Comparison of ENCODE assay signal across 1 cellular context in genomic region chr12:38892090-38892786, GRCh38.
TF ChIP-seq lines count a peak whose summit lies in the region.

No MANE protein-coding gene starts in this region.

TF ChIP-seq in HepG2, 621 proteins besides CTCF, POLR2A, EP300 and RAD21 (continued from another document and continues in another):
- TF ChIP-seq MED1 (CRISPR knock-in tag; IDR thresholded peaks at IDR 0.05) (peak; percentile 67), ZKSCAN8 (CRISPR knock-in tag; IDR thresholded peaks at IDR 0.05; ENCODE audit: borderline replicate concordance) (no peak; the same call in 1 of the 2 replicates), GATAD1 (CRISPR knock-in tag; IDR thresholded peaks at IDR 0.05) (peak; percentile 48), CHD2 (IDR thresholded peaks at IDR 0.05; ENCODE audit: low read depth, low read length) (no peak), FOSL1 (CRISPR knock-in tag; IDR thresholded peaks at IDR 0.05; ENCODE audit: borderline replicate concordance) (peak; percentile 73; the same call in 1 of the 2 replicates), ZEB1 (IDR thresholded peaks at IDR 0.05; ENCODE audit: insufficient replicate concordance, low read depth) (no peak), ZNF790 (CRISPR knock-in tag; IDR thresholded peaks at IDR 0.05; ENCODE audit: borderline replicate concordance) (no peak), TGIF2 (CRISPR knock-in tag; IDR thresholded peaks at IDR 0.05) (peak; percentile 40; the same call in 1 of the 2 replicates), ZNF225 (CRISPR knock-in tag; IDR thresholded peaks at IDR 0.05) (no peak), ZNF788 (CRISPR knock-in tag; IDR thresholded peaks at IDR 0.05; ENCODE audit: borderline replicate concordance) (no peak), AHR (CRISPR knock-in tag; IDR thresholded peaks at IDR 0.05) (no peak), DDIT3 (CRISPR knock-in tag; IDR thresholded peaks at IDR 0.05) (no peak), U2AF1 (optimal IDR thresholded peaks at IDR 0.05; ENCODE audit: low read depth, low read length) (no peak), PAF1 (CRISPR knock-in tag; IDR thresholded peaks at IDR 0.05) (no peak), HOXD1 (CRISPR knock-in tag; IDR thresholded peaks at IDR 0.05) (no peak), ZBTB33 (CRISPR knock-in tag; IDR thresholded peaks at IDR 0.05) (0 out of 2 replicates have a peak, but pooled peaks have one; percentile 35), GLI4 (CRISPR knock-in tag; IDR thresholded peaks at IDR 0.05; ENCODE audit: borderline replicate concordance) (no peak), NFIC (IDR thresholded peaks at IDR 0.05; ENCODE audit: low read length) (peak; percentile 83; the same call in 1 of the 2 replicates), PREB (CRISPR knock-in tag; IDR thresholded peaks at IDR 0.05) (no peak), PBX2 (CRISPR knock-in tag; IDR thresholded peaks at IDR 0.05) (no peak), THYN1 (CRISPR knock-in tag; IDR thresholded peaks at IDR 0.05; ENCODE audit: borderline replicate concordance, low read depth) (no peak), HOXA7 (CRISPR knock-in tag; IDR thresholded peaks at IDR 0.05) (no peak), ATF1 (CRISPR knock-in tag; IDR thresholded peaks at IDR 0.05) (peak; percentile 59), E2F1 (CRISPR knock-in tag; IDR thresholded peaks at IDR 0.05) (no peak), ZNF709 (CRISPR knock-in tag; IDR thresholded peaks at IDR 0.05) (no peak), PPARG (CRISPR knock-in tag; conservative IDR thresholded peaks at IDR 0.05) (peak; percentile 49; the same call in 1 of the 2 replicates), FOXC1 (CRISPR knock-in tag; IDR thresholded peaks at IDR 0.05; ENCODE audit: borderline replicate concordance) (no peak), SP4 (CRISPR knock-in tag; IDR thresholded peaks at IDR 0.05) (no peak), POLR2G (IDR thresholded peaks at IDR 0.05; ENCODE audit: low read depth, low read length) (no peak), ZBTB7A (CRISPR knock-in tag; IDR thresholded peaks at IDR 0.05) (no peak), GPBP1L1 (CRISPR knock-in tag; IDR thresholded peaks at IDR 0.05) (no peak), HOMEZ (CRISPR knock-in tag; IDR thresholded peaks at IDR 0.05; ENCODE audit: low read depth) (peak; percentile 74; the same call in 1 of the 2 replicates), RORA (CRISPR knock-in tag; IDR thresholded peaks at IDR 0.05) (no peak), ZMAT3 (CRISPR knock-in tag; conservative IDR thresholded peaks at IDR 0.05) (no peak), HNRNPH1 (optimal IDR thresholded peaks at IDR 0.05; ENCODE audit: low read depth, low read length) (no peak), HES4 (CRISPR knock-in tag; IDR thresholded peaks at IDR 0.05; ENCODE audit: borderline replicate concordance) (no peak), ZBTB20 (CRISPR knock-in tag; IDR thresholded peaks at IDR 0.05; ENCODE audit: borderline replicate concordance, low read depth) (no peak), NR2F2 (IDR thresholded peaks at IDR 0.05; ENCODE audit: borderline replicate concordance, low read depth) (0 out of 2 replicates have a peak, but pooled peaks have one; percentile 25), STAT6 (CRISPR knock-in tag; IDR thresholded peaks at IDR 0.05; ENCODE audit: borderline replicate concordance) (no peak), GMEB2 (CRISPR knock-in tag; IDR thresholded peaks at IDR 0.05; ENCODE audit: low read depth) (no peak), RARA (CRISPR knock-in tag; IDR thresholded peaks at IDR 0.05) (peak; percentile 64), NR2F6 (IDR thresholded peaks at IDR 0.05) (no peak), NR2F6 (CRISPR knock-in tag; IDR thresholded peaks at IDR 0.05) (peak; percentile 40; the same call in 1 of the 2 replicates), ZNF33B (CRISPR knock-in tag; IDR thresholded peaks at IDR 0.05) (no peak), ZSCAN29 (CRISPR knock-in tag; conservative IDR thresholded peaks at IDR 0.05) (no peak), ZNF274 (CRISPR knock-in tag; IDR thresholded peaks at IDR 0.05) (no peak), ZNF496 (CRISPR knock-in tag; IDR thresholded peaks at IDR 0.05; ENCODE audit: insufficient replicate concordance) (no peak), FOSL2 (CRISPR knock-in tag; IDR thresholded peaks at IDR 0.05) (peak; percentile 96), PRMT3 (CRISPR knock-in tag; IDR thresholded peaks at IDR 0.05; ENCODE audit: borderline replicate concordance, low read depth) (no peak), ZNF383 (CRISPR knock-in tag; IDR thresholded peaks at IDR 0.05; ENCODE audit: borderline replicate concordance) (no peak), HHEX (CRISPR knock-in tag; IDR thresholded peaks at IDR 0.05) (peak; percentile 85), KDM6A (CRISPR knock-in tag; IDR thresholded peaks at IDR 0.05; ENCODE audit: low read depth) (peak; percentile 80)
